In the genomic region with DNA sequence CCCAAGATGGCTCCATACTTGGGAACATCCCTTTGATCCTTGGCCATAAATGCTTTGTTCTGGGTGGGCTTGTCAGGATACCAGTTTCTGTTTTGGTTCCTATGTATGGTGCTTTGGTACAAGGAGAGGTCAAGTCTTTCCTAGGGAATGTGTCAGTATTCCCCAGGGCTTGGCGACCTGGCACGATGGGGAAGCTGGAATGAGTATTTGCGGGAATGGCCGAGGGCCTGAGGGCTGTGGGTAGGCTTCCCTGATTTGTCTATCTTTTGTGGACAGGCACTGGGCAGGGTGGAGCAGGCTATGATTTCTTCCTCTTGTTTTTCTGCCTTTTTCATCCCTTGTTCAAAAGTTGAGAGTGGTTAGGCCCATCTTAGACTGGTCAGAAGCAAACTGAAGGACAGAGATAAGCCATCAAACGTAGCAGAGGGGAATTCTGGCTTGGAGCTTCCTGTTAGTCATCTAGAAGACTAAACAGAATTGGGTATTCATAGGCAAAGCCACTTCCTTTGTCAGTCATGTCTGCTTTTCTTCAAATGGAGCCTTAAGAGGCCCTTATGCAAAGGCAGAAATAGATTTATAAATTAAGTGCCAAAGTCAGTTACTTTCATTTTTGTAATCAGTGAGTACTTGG, we compare ENCODE assay signal across 8 cellular contexts. TPM values are rescaled to one million over a fixed set of nuclear protein-coding genes. Genes with fewer than 3 reads are reported as not detected.
DNase-seq lines count a peak whose midpoint lies in the region; ATAC-seq and TF ChIP-seq lines count a peak whose summit lies in the region.

No MANE protein-coding gene starts in this region.

- TF ChIP-seq POLR2A in prostate gland (IDR thresholded peaks at IDR 0.05), result no peak

- peaks cover 36% of the 10 kb centered on the region for H3K36me3 Mint-ChIP-seq in activated T-cell treated with anti-CD3 and anti-CD28 coated beads, Interleukin-2, amount 50 U/mL, for 4 hours (ENCODE audit: insufficient read depth)

- no peaks in the 10 kb centered on the region for H3K9me3 ChIP-seq in SJSA1 (replicated peaks)
- H3K9me3 ChIP-seq in prostate gland, result no peaks in the 10 kb centered on the region

- H3K4me1 Mint-ChIP-seq in activated T-cell treated with anti-CD3 and anti-CD28 coated beads, Interleukin-2, amount 50 U/mL, for 4 hours (ENCODE audit: low read depth), result peaks cover 96% of the 10 kb centered on the region

- peak overlapping the region; percentile 55 for H3K4me3 Mint-ChIP-seq in activated T-cell treated with anti-CD3 and anti-CD28 coated beads, Interleukin-2, amount 50 U/mL, for 4 hours

- no peaks in the 10 kb centered on the region for H3K27me3 ChIP-seq in SJSA1 (replicated peaks)
- H3K27me3 ChIP-seq in prostate gland (replicated peaks; ENCODE audit: insufficient read depth), result no peaks in the 10 kb centered on the region

- H3K36me3 ChIP-seq in SJSA1 (no peaks in the 10 kb centered on the region), prostate gland (no peaks in the 10 kb centered on the region)

- no peak for TF ChIP-seq CTCF in prostate gland (IDR thresholded peaks at IDR 0.05)

- ATAC-seq in activated T-cell treated with anti-CD3 and anti-CD28 coated beads, Interleukin-2, amount 50 U/mL, for 4 hours, result peak; percentile 68 to 69
- peak; percentile 54 for ATAC-seq in HG02884 (IDR thresholded peaks at IDR 0.05; ENCODE audit: unreplicated experiment)

- peaks cover 26% of the 10 kb centered on the region for H3K4me1 ChIP-seq in SJSA1 (replicated peaks)
- H3K4me1 ChIP-seq in prostate gland (replicated peaks), result no peaks in the 10 kb centered on the region

- 85% methylated on average over 5 of the region's 5 CpGs for WGBS in prostate gland

- H3K4me3 ChIP-seq in SJSA1 (no peak overlapping the region), prostate gland (no peak overlapping the region)

- H3K27me3 Mint-ChIP-seq in activated T-cell treated with anti-CD3 and anti-CD28 coated beads, Interleukin-2, amount 50 U/mL, for 4 hours (ENCODE audit: low read depth), result no peaks in the 10 kb centered on the region

- peak overlapping the region; percentile 71 for H3K27ac ChIP-seq in SJSA1
- no peak overlapping the region for H3K27ac ChIP-seq in prostate gland

- intact Hi-C loops in prostate gland (cut with DNase I) (no loop called here), cardiac septum (cut with DNase I) (no loop called here)

- no peaks in the 10 kb centered on the region for H3K9me3 Mint-ChIP-seq in activated T-cell treated with anti-CD3 and anti-CD28 coated beads, Interleukin-2, amount 50 U/mL, for 4 hours

- no peak for DNase-seq in activated T-cell treated with anti-CD3 and anti-CD28 coated beads, Interleukin-2, amount 50 U/mL, for 4 hours
- no peak for DNase-seq in activated T-cell treated with anti-CD3 and anti-CD28 coated beads, Interleukin-2, amount 50 U/mL, for 48 hours
- peak in 1 of 2 experiments; percentile 71 for DNase-seq in SJSA1 (ENCODE audit: low read depth in 1 of 2, low spot score in 2 of 2)
- peak; percentile 92 for DNase-seq in iris pigment epithelial cell (ENCODE audit: low read depth)
- DNase-seq in prostate gland (ENCODE audit: low spot score), result no peak
- no peak for DNase-seq in HuH-7.5 (ENCODE audit: low spot score)
- DNase-seq in cardiac septum (ENCODE audit: low spot score), result no peak

RNA-seq across cellular contexts. Expression of a gene that starts 13.7 kb away (rescaled TPM):
- 100 to 1,000 TPM; 128 to 134 (median 132) TPM for total RNA-seq in activated T-cell treated with anti-CD3 and anti-CD28 coated beads, Interleukin-2, amount 50 U/mL, for 4 hours
- 1.5 and 3.5 TPM in 2 replicates for total RNA-seq in SJSA1 (2014; rRNA removed; shearing (Covaris generic))
- total RNA-seq in prostate gland (1 to 10 TPM; 2.5 to 6.2 TPM), cardiac septum (4.6 TPM)

Comparison
In these comparisons a context has a peak if more than half of its experiments do, and no peak if none do; other contexts are left out.
1. RNA of a gene that starts 13.7 kb away (total RNA-seq): 128 to 134 TPM in activated T-cell treated with anti-CD3 and anti-CD28 coated beads, Interleukin-2, amount 50 U/mL, for 4 hours; 2.5 to 6.2 TPM in prostate gland, 4.6 TPM in cardiac septum (single experiment) and 1.5 to 3.5 TPM in SJSA1; every median in the first group is over 10 times any median in the second.